Comparison of ENCODE assay signal across 8 cellular contexts in the genomic region with DNA sequence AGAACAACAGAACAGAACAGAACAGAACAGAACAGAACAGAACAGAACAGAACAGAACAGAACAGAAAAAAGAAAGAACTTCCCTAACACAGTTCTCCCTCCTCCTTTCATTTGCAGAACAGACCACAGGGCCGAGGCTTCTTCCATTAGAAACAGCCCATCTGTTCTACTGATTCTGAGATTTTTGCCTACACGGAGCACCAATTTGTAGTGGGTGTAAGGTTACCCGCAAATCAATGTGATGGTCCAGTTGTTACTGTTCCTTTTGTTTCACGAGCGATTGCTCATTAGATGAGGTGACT. TPM values are rescaled to one million over a fixed set of nuclear protein-coding genes. Genes with fewer than 3 reads are reported as not detected.
A peak's percentile ranks its signal among the peaks of the same experiment; 100 is the strongest.
DNase-seq lines count a peak whose midpoint lies in the region; ATAC-seq and TF ChIP-seq lines count a peak whose summit lies in the region.

No MANE protein-coding gene starts in this region.

- H2BK5ac ChIP-seq in H9 (ENCODE audit: insufficient read length, low read length), result no peak overlapping the region

- H3K4me2 ChIP-seq in H9 (ENCODE audit: insufficient read depth, insufficient read length, low read length), result peak overlapping the region; percentile 15
- H3K4me2 ChIP-seq in skeletal muscle satellite cell (ENCODE audit: low read length), result peak overlapping the region; percentile 91

- H3K36me3 ChIP-seq in heart right ventricle (peaks cover 0 to under 1% (median 0%) of the 10 kb centered on the region in 9 donors), skeletal muscle satellite cell (ENCODE audit: insufficient read depth, low read length) (peaks cover 3% of the 10 kb centered on the region)

- H3K9me3 Mint-ChIP-seq in H9, result no peaks in the 10 kb centered on the region
- H3K9me3 Mint-ChIP-seq in WTC11, result no peaks in the 10 kb centered on the region

- H3K9me3 ChIP-seq in H9 (ENCODE audit: control insufficient read depth, low read depth, low read length) (no peaks in the 10 kb centered on the region), heart right ventricle (no peaks in the 10 kb centered on the region), skeletal muscle satellite cell (replicated peaks; ENCODE audit: low read length) (no peaks in the 10 kb centered on the region)

- no peak overlapping the region for H4K8ac ChIP-seq in H9 (replicated peaks; ENCODE audit: insufficient read length, low read depth, low read length)

- no peak overlapping the region for H3K4ac ChIP-seq in H9 (ENCODE audit: low read depth, low read length)

- H3K27me3 ChIP-seq in H9 (ENCODE audit: insufficient read depth, low read length) (no peaks in the 10 kb centered on the region; the same call in 1 of the 2 replicates), heart right ventricle (no peaks in the 10 kb centered on the region), skeletal muscle satellite cell (ENCODE audit: control insufficient read depth, insufficient read depth, low read length) (no peaks in the 10 kb centered on the region)

- H3T11ph ChIP-seq in H9 (ENCODE audit: low read length), result no peak overlapping the region

- H2BK12ac ChIP-seq in H9 (ENCODE audit: insufficient read length, low read depth, low read length), result no peak overlapping the region

- DNase-seq in H9, result no peak
- no peak for DNase-seq in WTC11 (ENCODE audit: low spot score)
- no peak for DNase-seq in heart right ventricle
- no peak for DNase-seq in NCI-H774 (lab: John Stamatoyannopoulos, UW)
- no peak for DNase-seq in DMS153 treated with DMSO at 0.1 percent for 48 hours (lab: John Stamatoyannopoulos, UW; ENCODE audit: unreplicated experiment)

- H3K4me1 Mint-ChIP-seq in H9, result peaks cover 26 to 29% of the 10 kb centered on the region in 2 experiments
- peaks cover 41% of the 10 kb centered on the region for H3K4me1 Mint-ChIP-seq in WTC11

- peaks cover 9% of the 10 kb centered on the region for H3K23me2 ChIP-seq in H9 (ENCODE audit: insufficient read length, low read depth, low read length, poor library complexity, severe bottlenecking)

- H3K79me2 ChIP-seq in H9 (ENCODE audit: insufficient read depth, low read length), result peaks cover 5% of the 10 kb centered on the region; the same call in 1 of the 2 replicates

- H4K20me1 ChIP-seq in H9 (ENCODE audit: control insufficient read depth, insufficient read depth, insufficient read length), result no peaks in the 10 kb centered on the region

- intact Hi-C loops in heart right ventricle (cut with DNase I), result loop anchor here in 7 of 10 donors (1.0 to 10.0 kb wide), 10 partner anchors 36 to 621 kb away; a partner anchor contains a TSS

- H2AK5ac ChIP-seq in H9 (ENCODE audit: insufficient read length, low read length), result no peak overlapping the region

- H3K4me3 ChIP-seq in heart right ventricle (peak overlapping the region; percentile 30 to 94 (median 82)), skeletal muscle satellite cell (ENCODE audit: low read length) (peak overlapping the region; percentile 88)

- H3K18ac ChIP-seq in H9 (ENCODE audit: insufficient read length, low read depth, low read length), result no peak overlapping the region

- no peak overlapping the region for H2BK20ac ChIP-seq in H9 (ENCODE audit: low read depth, low read length, poor library complexity, severe bottlenecking)

- no peak overlapping the region for H3K56ac ChIP-seq in H9 (ENCODE audit: insufficient read length, low read depth, low read length)

- no peak overlapping the region for H2BK15ac ChIP-seq in H9 (ENCODE audit: low read depth, low read length)

- H4K91ac ChIP-seq in H9 (ENCODE audit: insufficient read length, low read depth, low read length), result no peak overlapping the region

- no peak overlapping the region for H3K14ac ChIP-seq in H9 (ENCODE audit: insufficient read depth, low read length)

- no peak overlapping the region for H3K27ac ChIP-seq in H9 (ENCODE audit: insufficient read length, low read depth, low read length)
- peak overlapping the region; percentile 89 to 97 (median 95) for H3K27ac ChIP-seq in heart right ventricle

- H3K4me3 Mint-ChIP-seq in H9, result peak overlapping the region; percentile 65 to 77
- H3K4me3 Mint-ChIP-seq in WTC11, result peak overlapping the region; percentile 64

- no peak overlapping the region for H3K27ac Mint-ChIP-seq in H9
- H3K27ac Mint-ChIP-seq in WTC11, result 0 out of 2 replicates have a peak overlapping the region, but pooled peaks have one; percentile 21

- H4K5ac ChIP-seq in H9 (ENCODE audit: insufficient read length, low read depth, low read length), result no peak overlapping the region

- POLR2A ChIA-PET in WTC11 (lab: Charles Lee), result interaction anchor here (0.7 kb wide), 1 partner anchor 10 kb away, joined by 3 read pairs; no protein-coding TSS in a partner anchor

- CTCF ChIA-PET in WTC11 (lab: Charles Lee), result interaction anchor here (0.8 to 2.0 kb wide), 3 partner anchors 10 to 153 kb away, joined by 3 to 5 read pairs (median 4); no protein-coding TSS in a partner anchor

- H2AFZ ChIP-seq in H9 (ENCODE audit: low read length), result peak overlapping the region; percentile 32

- no peak overlapping the region for H2BK120ac ChIP-seq in H9 (ENCODE audit: low read depth, low read length, poor library complexity, severe bottlenecking)

- TF ChIP-seq CTCF in H9 (conservative IDR thresholded peaks at IDR 0.05) (no peak), WTC11 (IDR thresholded peaks at IDR 0.05) (no peak), heart right ventricle (IDR thresholded peaks at IDR 0.05) (no peak)

- no peak overlapping the region for H3K23ac ChIP-seq in H9 (ENCODE audit: insufficient read length, low read depth, low read length)

- H3K9ac ChIP-seq in H9 (ENCODE audit: extremely low read depth, insufficient read length, low read length) (no peak overlapping the region), skeletal muscle satellite cell (ENCODE audit: low read depth, low read length) (peak overlapping the region; percentile 93)

- H3K27me3 Mint-ChIP-seq in H9 (ENCODE audit: low read depth) (peaks cover 9% of the 10 kb centered on the region), WTC11 (ENCODE audit: low read depth) (no peaks in the 10 kb centered on the region)

- ATAC-seq in WTC11 (peak; percentile 4; the same call in 1 of the 2 replicates), heart right ventricle (peak in 6 of 8 donors; percentile 1 to 52 (median 18)), GM21786 (IDR thresholded peaks at IDR 0.05; ENCODE audit: unreplicated experiment) (no peak), HG03457 (IDR thresholded peaks at IDR 0.05; ENCODE audit: unreplicated experiment) (no peak)

- H3K4me1 ChIP-seq in H9 (ENCODE audit: insufficient read depth, low read length) (peaks cover 3% of the 10 kb centered on the region; the same call in 1 of the 2 replicates), heart right ventricle (peaks cover 0 to 67% (median 50%) of the 10 kb centered on the region in 9 donors), skeletal muscle satellite cell (ENCODE audit: control insufficient read depth, insufficient read depth, low read length) (peaks cover 38% of the 10 kb centered on the region)

- no CpG with 5 or more reads among the region's 5 CpGs for WGBS in H9 (ENCODE audit: extremely low coverage, insufficient read length, low lambda C conversion rate)
- WGBS in heart right ventricle, 2 donors, result 16 to 20% methylated on average over 5 of the region's 5 CpGs

- no peaks in the 10 kb centered on the region for H3K36me3 Mint-ChIP-seq in H9 (ENCODE audit: insufficient read depth in 1 of 3, low read depth in 3 of 3)
- H3K36me3 Mint-ChIP-seq in WTC11, result no peaks in the 10 kb centered on the region

- no peaks in the 10 kb centered on the region for H3K79me1 ChIP-seq in H9 (ENCODE audit: insufficient read depth, low read depth, low read length, poor library complexity, severe bottlenecking)

TF ChIP-seq in WTC11, 78 proteins besides CTCF, POLR2A, EP300 and RAD21:
- TF ChIP-seq ZNF121 (CRISPR knock-in tag; IDR thresholded peaks at IDR 0.05) (no peak), EMX1 (CRISPR knock-in tag; IDR thresholded peaks at IDR 0.05) (no peak), TEAD4 (CRISPR knock-in tag; IDR thresholded peaks at IDR 0.05) (no peak)
- TF ChIP-seq, protein P1, sequence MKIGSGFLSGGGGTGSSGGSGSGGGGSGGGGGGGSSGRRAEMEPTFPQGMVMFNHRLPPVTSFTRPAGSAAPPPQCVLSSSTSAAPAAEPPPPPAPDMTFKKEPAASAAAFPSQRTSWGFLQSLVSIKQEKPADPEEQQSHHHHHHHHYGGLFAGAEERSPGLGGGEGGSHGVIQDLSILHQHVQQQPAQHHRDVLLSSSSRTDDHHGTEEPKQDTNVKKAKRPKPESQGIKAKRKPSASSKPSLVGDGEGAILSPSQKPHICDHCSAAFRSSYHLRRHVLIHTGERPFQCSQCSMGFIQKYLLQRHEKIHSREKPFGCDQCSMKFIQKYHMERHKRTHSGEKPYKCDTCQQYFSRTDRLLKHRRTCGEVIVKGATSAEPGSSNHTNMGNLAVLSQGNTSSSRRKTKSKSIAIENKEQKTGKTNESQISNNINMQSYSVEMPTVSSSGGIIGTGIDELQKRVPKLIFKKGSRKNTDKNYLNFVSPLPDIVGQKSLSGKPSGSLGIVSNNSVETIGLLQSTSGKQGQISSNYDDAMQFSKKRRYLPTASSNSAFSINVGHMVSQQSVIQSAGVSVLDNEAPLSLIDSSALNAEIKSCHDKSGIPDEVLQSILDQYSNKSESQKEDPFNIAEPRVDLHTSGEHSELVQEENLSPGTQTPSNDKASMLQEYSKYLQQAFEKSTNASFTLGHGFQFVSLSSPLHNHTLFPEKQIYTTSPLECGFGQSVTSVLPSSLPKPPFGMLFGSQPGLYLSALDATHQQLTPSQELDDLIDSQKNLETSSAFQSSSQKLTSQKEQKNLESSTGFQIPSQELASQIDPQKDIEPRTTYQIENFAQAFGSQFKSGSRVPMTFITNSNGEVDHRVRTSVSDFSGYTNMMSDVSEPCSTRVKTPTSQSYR (CRISPR knock-in tag; IDR thresholded peaks at IDR 0.05), result no peak

RNA-seq across cellular contexts. Expression of a gene that starts 0.7 kb away (rescaled TPM):
- total RNA-seq in H9 (2021) (2.8 and 2.9 TPM in 2 replicates), WTC11 (2021) (3.8 to 5.4 TPM (median 4.0 TPM) in 3 replicates), heart right ventricle (10 to 100 TPM in 4 of 10 donors, 1 to 10 TPM in 6; 5.3 to 12.9 (median 9.1) TPM)
- 1 to 10 TPM; 2.4 to 6.6 TPM for polyA plus RNA-seq in heart right ventricle
- total RNA-seq in skeletal muscle satellite cell (2012; rRNA removed), result 16.8 and 25.1 TPM in 2 replicates

Comparison
In these comparisons a context has a peak if more than half of its experiments do, and no peak if none do; other contexts are left out.
1. ATAC-seq: peak in WTC11 (single experiment) and heart right ventricle (6 of 8); none in GM21786 (single experiment) and HG03457 (single experiment).